ENCODE assay signal across 9 cellular contexts in the genomic region with DNA sequence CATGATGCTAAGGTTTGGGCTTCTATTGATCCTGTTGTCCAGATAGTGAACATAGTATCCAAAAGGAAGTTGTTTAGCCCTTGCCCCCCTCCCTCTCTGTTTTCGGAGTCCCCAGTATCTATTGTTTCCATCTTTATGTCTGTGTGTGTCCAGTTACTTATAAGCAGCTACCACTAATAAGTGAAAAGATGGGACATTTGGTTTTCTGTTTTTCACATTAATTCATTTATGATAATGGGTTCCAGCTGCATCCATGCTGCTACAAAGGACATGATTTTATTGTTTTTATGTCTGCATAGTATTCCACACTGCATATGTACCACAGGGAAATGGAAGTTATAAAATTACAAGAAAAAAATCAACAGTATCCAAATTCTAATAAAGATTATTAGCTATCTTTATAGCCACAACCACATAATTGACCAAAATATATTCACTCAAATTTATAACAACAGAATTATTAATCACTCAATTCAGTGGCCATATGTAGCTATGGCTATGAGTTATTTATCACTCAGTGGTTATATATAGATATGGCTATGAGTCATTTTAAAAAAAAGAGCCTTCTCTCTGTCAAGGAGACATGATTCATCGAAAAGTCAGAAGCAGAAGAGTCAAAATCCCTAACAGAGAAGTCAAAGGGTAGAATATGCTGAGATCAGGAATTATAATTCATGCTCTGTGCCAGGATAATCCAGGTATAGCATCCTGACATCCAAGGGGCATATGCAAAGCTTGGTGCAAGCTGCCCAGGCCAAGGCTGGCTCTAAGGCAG.
DNase-seq lines count a peak whose midpoint lies in the region; ATAC-seq lines count a peak whose summit lies in the region.
"Had no signal": no experiment of that assay in that cellular context is flagged by ENCODE, and none has a peak within 500 bp of the region (broad histone marks: within the 10 kb centered on the region; RNA-seq: fewer than 3 reads in every experiment).

No MANE protein-coding gene starts in this region.

- H3K9me3 ChIP-seq in adipocyte (ENCODE audit: control insufficient read depth, low read length) = no peaks in the 10 kb centered on the region

- H3K4me3 Mint-ChIP-seq in stimulated activated effector memory CD8-positive, alpha-beta T cell treated with anti-CD3 and anti-CD28 coated beads, Interleukin-12 subunit alpha, Interleukin-12 subunit beta, amount 100 ng/mL, for 72 hours = no peak overlapping the region
- H3K4me3 Mint-ChIP-seq: activated CD4-positive, alpha-beta memory T cell treated with anti-CD3 and anti-CD28 coated beads, Interleukin-2, amount 10 ng/mL, durations not matched to agents 7 days and 5 days had no signal

- no peak overlapping the region for H3K9ac ChIP-seq in adipocyte (ENCODE audit: low read length)

- no peaks in the 10 kb centered on the region for H3K36me3 Mint-ChIP-seq in stimulated activated effector memory CD8-positive, alpha-beta T cell treated with anti-CD3 and anti-CD28 coated beads, Interleukin-12 subunit alpha, Interleukin-12 subunit beta, amount 100 ng/mL, for 72 hours

- H3K4me3 ChIP-seq in adipocyte (ENCODE audit: low read length) = no peak overlapping the region

- intact Hi-C loops in posterior vena cava (cut with DNase I) = loop anchor here in 1 of 2 donors (5.0 kb wide), 2 partner anchors 35 to 60 kb away; no protein-coding TSS in a partner anchor

- no peaks in the 10 kb centered on the region for H3K4me1 Mint-ChIP-seq in stimulated activated effector memory CD8-positive, alpha-beta T cell treated with anti-CD3 and anti-CD28 coated beads, Interleukin-12 subunit alpha, Interleukin-12 subunit beta, amount 100 ng/mL, for 72 hours
- H3K4me1 Mint-ChIP-seq: activated CD4-positive, alpha-beta memory T cell treated with anti-CD3 and anti-CD28 coated beads, Interleukin-2, amount 10 ng/mL, durations not matched to agents 7 days and 5 days had no signal

- no peaks in the 10 kb centered on the region for H3K27me3 ChIP-seq in adipocyte (replicated peaks; ENCODE audit: control insufficient read depth, insufficient read depth, low read length)

- H3K27ac Mint-ChIP-seq in stimulated activated effector memory CD8-positive, alpha-beta T cell treated with anti-CD3 and anti-CD28 coated beads, Interleukin-12 subunit alpha, Interleukin-12 subunit beta, amount 100 ng/mL, for 72 hours = no peak overlapping the region
- H3K27ac Mint-ChIP-seq: activated CD4-positive, alpha-beta memory T cell treated with anti-CD3 and anti-CD28 coated beads, Interleukin-2, amount 10 ng/mL, durations not matched to agents 7 days and 5 days had no signal

- ATAC-seq in GM19351 (IDR thresholded peaks at IDR 0.05; ENCODE audit: unreplicated experiment) = peak; percentile 70
- ATAC-seq in HG03378 (IDR thresholded peaks at IDR 0.05; ENCODE audit: unreplicated experiment) = peak; percentile 93
- peak; percentile 54 for ATAC-seq in stimulated activated effector memory CD8-positive, alpha-beta T cell treated with anti-CD3 and anti-CD28 coated beads, Interleukin-12 subunit alpha, Interleukin-12 subunit beta, amount 100 ng/mL, for 72 hours
- ATAC-seq: HCT116 had no signal

- H3K9me3 Mint-ChIP-seq in stimulated activated effector memory CD8-positive, alpha-beta T cell treated with anti-CD3 and anti-CD28 coated beads, Interleukin-12 subunit alpha, Interleukin-12 subunit beta, amount 100 ng/mL, for 72 hours = peaks cover 7% of the 10 kb centered on the region

- DNase-seq in adipocyte (ENCODE audit: low read depth) (peak; percentile 40), ureter (ENCODE audit: low spot score) (no peak), posterior vena cava (ENCODE audit: low spot score) (no peak)
- no peak for DNase-seq in stimulated activated effector memory CD8-positive, alpha-beta T cell treated with anti-CD3 and anti-CD28 coated beads, Interleukin-12 subunit alpha, Interleukin-12 subunit beta, amount 100 ng/mL, for 72 hours (ENCODE audit: low spot score in 2 of 2)
- no peak for DNase-seq in stimulated activated CD4-positive, alpha-beta T cell treated with anti-CD3 and anti-CD28 coated beads, Interleukin-12 subunit alpha, Interleukin-12 subunit beta, amount 100 ng/mL, for 4 hours
- DNase-seq: activated CD4-positive, alpha-beta memory T cell treated with anti-CD3 and anti-CD28 coated beads, Interleukin-2, amount 10 ng/mL, durations not matched to agents 7 days and 5 days had no signal

- peaks cover 21% of the 10 kb centered on the region for H3K4me1 ChIP-seq in adipocyte (ENCODE audit: control insufficient read depth, insufficient read depth, low read length)

- no peaks in the 10 kb centered on the region for H3K36me3 ChIP-seq in adipocyte (ENCODE audit: control insufficient read depth, insufficient read depth, low read length, severe bottlenecking)
